In genomic region chr1:46301406-46302090, GRCh38 we compare ENCODE assay signal across 1 cellular context.
TF ChIP-seq lines count a peak whose summit lies in the region.

No MANE protein-coding gene starts in this region.

TF ChIP-seq in HEK293, 187 proteins besides CTCF, POLR2A, EP300 and RAD21 (continued from another document and continues in another):
- TF ChIP-seq, protein P1, sequence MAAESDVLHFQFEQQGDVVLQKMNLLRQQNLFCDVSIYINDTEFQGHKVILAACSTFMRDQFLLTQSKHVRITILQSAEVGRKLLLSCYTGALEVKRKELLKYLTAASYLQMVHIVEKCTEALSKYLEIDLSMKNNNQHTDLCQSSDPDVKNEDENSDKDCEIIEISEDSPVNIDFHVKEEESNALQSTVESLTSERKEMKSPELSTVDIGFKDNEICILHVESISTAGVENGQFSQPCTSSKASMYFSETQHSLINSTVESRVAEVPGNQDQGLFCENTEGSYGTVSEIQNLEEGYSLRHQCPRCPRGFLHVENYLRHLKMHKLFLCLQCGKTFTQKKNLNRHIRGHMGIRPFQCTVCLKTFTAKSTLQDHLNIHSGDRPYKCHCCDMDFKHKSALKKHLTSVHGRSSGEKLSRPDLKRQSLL (tag by site-specific recombination; IDR thresholded peaks at IDR 0.05), result no peak
- TF ChIP-seq ZNF558 (tag by site-specific recombination; IDR thresholded peaks at IDR 0.05), result no peak
- TF ChIP-seq ZNF292 (tag by site-specific recombination; IDR thresholded peaks at IDR 0.05; ENCODE audit: borderline replicate concordance, low read depth), result no peak
- TF ChIP-seq, protein P2, sequence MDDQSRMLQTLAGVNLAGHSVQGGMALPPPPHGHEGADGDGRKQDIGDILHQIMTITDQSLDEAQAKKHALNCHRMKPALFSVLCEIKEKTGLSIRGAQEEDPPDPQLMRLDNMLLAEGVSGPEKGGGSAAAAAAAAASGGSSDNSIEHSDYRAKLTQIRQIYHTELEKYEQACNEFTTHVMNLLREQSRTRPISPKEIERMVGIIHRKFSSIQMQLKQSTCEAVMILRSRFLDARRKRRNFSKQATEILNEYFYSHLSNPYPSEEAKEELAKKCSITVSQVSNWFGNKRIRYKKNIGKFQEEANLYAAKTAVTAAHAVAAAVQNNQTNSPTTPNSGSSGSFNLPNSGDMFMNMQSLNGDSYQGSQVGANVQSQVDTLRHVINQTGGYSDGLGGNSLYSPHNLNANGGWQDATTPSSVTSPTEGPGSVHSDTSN (CRISPR knock-in tag; IDR thresholded peaks at IDR 0.05), result no peak
- no peak for TF ChIP-seq GLI4 (tag by site-specific recombination; IDR thresholded peaks at IDR 0.05)
- TF ChIP-seq ZNF776 (tag by site-specific recombination; IDR thresholded peaks at IDR 0.05; ENCODE audit: borderline replicate concordance), result no peak
- no peak for TF ChIP-seq SETDB1 (IDR thresholded peaks at IDR 0.05; ENCODE audit: insufficient read length, low read length)
- TF ChIP-seq ZNF121 (tag by site-specific recombination; IDR thresholded peaks at IDR 0.05), result no peak
- TF ChIP-seq SALL2 (tag by site-specific recombination; IDR thresholded peaks at IDR 0.05; ENCODE audit: borderline replicate concordance), result no peak
- TF ChIP-seq, protein P3, sequence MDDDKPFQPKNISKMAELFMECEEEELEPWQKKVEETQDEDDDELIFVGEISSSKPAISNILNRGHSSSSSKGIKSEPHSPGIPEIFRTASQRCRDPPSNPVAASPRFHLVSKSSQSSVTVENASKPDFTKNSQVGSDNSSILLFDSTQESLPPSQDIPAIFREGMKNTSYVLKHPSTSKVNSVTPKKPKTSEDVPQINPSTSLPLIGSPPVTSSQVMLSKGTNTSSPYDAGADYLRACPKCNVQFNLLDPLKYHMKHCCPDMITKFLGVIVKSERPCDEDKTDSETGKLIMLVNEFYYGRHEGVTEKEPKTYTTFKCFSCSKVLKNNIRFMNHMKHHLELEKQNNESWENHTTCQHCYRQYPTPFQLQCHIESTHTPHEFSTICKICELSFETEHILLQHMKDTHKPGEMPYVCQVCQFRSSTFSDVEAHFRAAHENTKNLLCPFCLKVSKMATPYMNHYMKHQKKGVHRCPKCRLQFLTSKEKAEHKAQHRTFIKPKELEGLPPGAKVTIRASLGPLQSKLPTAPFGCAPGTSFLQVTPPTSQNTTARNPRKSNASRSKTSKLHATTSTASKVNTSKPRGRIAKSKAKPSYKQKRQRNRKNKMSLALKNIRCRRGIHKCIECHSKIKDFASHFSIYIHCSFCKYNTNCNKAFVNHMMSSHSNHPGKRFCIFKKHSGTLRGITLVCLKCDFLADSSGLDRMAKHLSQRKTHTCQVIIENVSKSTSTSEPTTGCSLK (tag by site-specific recombination; IDR thresholded peaks at IDR 0.05), result no peak
- no peak; the same call in 1 of the 2 replicates for TF ChIP-seq ZNF837 (tag by site-specific recombination; IDR thresholded peaks at IDR 0.05)
- no peak for TF ChIP-seq ZNF133 (tag by site-specific recombination; IDR thresholded peaks at IDR 0.05)
- 0 out of 2 replicates have a peak, but pooled peaks have one; percentile 71 for TF ChIP-seq ZSCAN5A (tag by site-specific recombination; IDR thresholded peaks at IDR 0.05)
- no peak for TF ChIP-seq ZNF677 (tag by site-specific recombination; IDR thresholded peaks at IDR 0.05)
- TF ChIP-seq SP2 (tag by site-specific recombination; IDR thresholded peaks at IDR 0.05), result peak; percentile 38
- TF ChIP-seq, protein P4, sequence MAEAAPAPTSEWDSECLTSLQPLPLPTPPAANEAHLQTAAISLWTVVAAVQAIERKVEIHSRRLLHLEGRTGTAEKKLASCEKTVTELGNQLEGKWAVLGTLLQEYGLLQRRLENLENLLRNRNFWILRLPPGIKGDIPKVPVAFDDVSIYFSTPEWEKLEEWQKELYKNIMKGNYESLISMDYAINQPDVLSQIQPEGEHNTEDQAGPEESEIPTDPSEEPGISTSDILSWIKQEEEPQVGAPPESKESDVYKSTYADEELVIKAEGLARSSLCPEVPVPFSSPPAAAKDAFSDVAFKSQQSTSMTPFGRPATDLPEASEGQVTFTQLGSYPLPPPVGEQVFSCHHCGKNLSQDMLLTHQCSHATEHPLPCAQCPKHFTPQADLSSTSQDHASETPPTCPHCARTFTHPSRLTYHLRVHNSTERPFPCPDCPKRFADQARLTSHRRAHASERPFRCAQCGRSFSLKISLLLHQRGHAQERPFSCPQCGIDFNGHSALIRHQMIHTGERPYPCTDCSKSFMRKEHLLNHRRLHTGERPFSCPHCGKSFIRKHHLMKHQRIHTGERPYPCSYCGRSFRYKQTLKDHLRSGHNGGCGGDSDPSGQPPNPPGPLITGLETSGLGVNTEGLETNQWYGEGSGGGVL (tag by site-specific recombination; IDR thresholded peaks at IDR 0.05), result peak; percentile 66
- TF ChIP-seq ZNF510 (tag by site-specific recombination; IDR thresholded peaks at IDR 0.05; ENCODE audit: insufficient replicate concordance), result no peak
- no peak for TF ChIP-seq ZNF18 (tag by site-specific recombination; IDR thresholded peaks at IDR 0.05)
- TF ChIP-seq ZNF404 (tag by site-specific recombination; IDR thresholded peaks at IDR 0.05), result no peak
- TF ChIP-seq KLF8 (tag by site-specific recombination; IDR thresholded peaks at IDR 0.05), result no peak; the same call in 1 of the 2 replicates
- 0 out of 2 replicates have a peak, but pooled peaks have one; percentile 72 for TF ChIP-seq KLF17 (tag by site-specific recombination; IDR thresholded peaks at IDR 0.05)
- no peak for TF ChIP-seq ZNF596 (tag by site-specific recombination; IDR thresholded peaks at IDR 0.05)
- no peak for TF ChIP-seq ZNF521 (tag by site-specific recombination; IDR thresholded peaks at IDR 0.05)
- no peak; the same call in 1 of the 2 replicates for TF ChIP-seq ZBTB8A (tag by site-specific recombination; IDR thresholded peaks at IDR 0.05)
- TF ChIP-seq ZBTB20 (tag by site-specific recombination; IDR thresholded peaks at IDR 0.05), result no peak; the same call in none of the 2 replicates
- TF ChIP-seq EGR2 (tag by site-specific recombination; IDR thresholded peaks at IDR 0.05; ENCODE audit: low read depth), result peak; percentile 51; the same call in 1 of the 2 replicates
- 0 out of 2 replicates have a peak, but pooled peaks have one; percentile 29 for TF ChIP-seq ZBTB11 (tag by site-specific recombination; conservative IDR thresholded peaks at IDR 0.05; ENCODE audit: low read depth)
- no peak for TF ChIP-seq ZNF138 (tag by site-specific recombination; IDR thresholded peaks at IDR 0.05; ENCODE audit: borderline replicate concordance)
- TF ChIP-seq, protein P5, sequence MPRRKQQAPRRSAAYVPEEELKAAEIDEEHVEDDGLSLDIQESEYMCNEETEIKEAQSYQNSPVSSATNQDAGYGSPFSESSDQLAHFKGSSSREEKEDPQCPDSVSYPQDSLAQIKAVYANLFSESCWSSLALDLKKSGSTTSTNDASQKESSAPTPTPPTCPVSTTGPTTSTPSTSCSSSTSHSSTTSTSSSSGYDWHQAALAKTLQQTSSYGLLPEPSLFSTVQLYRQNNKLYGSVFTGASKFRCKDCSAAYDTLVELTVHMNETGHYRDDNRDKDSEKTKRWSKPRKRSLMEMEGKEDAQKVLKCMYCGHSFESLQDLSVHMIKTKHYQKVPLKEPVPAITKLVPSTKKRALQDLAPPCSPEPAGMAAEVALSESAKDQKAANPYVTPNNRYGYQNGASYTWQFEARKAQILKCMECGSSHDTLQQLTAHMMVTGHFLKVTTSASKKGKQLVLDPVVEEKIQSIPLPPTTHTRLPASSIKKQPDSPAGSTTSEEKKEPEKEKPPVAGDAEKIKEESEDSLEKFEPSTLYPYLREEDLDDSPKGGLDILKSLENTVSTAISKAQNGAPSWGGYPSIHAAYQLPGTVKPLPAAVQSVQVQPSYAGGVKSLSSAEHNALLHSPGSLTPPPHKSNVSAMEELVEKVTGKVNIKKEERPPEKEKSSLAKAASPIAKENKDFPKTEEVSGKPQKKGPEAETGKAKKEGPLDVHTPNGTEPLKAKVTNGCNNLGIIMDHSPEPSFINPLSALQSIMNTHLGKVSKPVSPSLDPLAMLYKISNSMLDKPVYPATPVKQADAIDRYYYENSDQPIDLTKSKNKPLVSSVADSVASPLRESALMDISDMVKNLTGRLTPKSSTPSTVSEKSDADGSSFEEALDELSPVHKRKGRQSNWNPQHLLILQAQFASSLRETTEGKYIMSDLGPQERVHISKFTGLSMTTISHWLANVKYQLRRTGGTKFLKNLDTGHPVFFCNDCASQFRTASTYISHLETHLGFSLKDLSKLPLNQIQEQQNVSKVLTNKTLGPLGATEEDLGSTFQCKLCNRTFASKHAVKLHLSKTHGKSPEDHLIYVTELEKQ (tag by site-specific recombination; IDR thresholded peaks at IDR 0.05; ENCODE audit: borderline replicate concordance), result no peak
- TF ChIP-seq, protein P6, sequence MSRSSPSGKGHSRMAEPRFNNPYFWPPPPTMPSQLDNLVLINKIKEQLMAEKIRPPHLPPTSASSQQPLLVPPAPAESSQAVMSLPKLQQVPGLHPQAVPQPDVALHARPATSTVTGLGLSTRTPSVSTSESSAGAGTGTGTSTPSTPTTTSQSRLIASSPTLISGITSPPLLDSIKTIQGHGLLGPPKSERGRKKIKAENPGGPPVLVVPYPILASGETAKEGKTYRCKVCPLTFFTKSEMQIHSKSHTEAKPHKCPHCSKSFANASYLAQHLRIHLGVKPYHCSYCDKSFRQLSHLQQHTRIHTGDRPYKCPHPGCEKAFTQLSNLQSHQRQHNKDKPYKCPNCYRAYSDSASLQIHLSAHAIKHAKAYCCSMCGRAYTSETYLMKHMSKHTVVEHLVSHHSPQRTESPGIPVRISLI (tag by site-specific recombination; IDR thresholded peaks at IDR 0.05), result no peak
- no peak for TF ChIP-seq ZNF202 (tag by site-specific recombination; IDR thresholded peaks at IDR 0.05; ENCODE audit: borderline replicate concordance)
- peak; percentile 91 for TF ChIP-seq PATZ1 (tag by site-specific recombination; IDR thresholded peaks at IDR 0.05)
